29 cellular contexts compared by ENCODE assay signal in genomic region chr1:109816975-109817535, GRCh38. TPM values are rescaled to one million over a fixed set of nuclear protein-coding genes. Genes with fewer than 3 reads are reported as not detected.
A peak's percentile ranks its signal among the peaks of the same experiment; 100 is the strongest.
DNase-seq lines count a peak whose midpoint lies in the region; ATAC-seq and TF ChIP-seq lines count a peak whose summit lies in the region.
"Had no signal": no experiment of that assay in that cellular context is flagged by ENCODE, and none has a peak within 500 bp of the region (broad histone marks: within the 10 kb centered on the region; RNA-seq: fewer than 3 reads in every experiment).

No MANE protein-coding gene starts in this region.

- ATAC-seq in DND-41 (ENCODE audit: insufficient read depth, low read depth) (no peak), GM18909 (IDR thresholded peaks at IDR 0.05; ENCODE audit: poor library complexity, unreplicated experiment) (no peak), GM18868 (IDR thresholded peaks at IDR 0.05; ENCODE audit: unreplicated experiment) (no peak), HG02623 (IDR thresholded peaks at IDR 0.05; ENCODE audit: unreplicated experiment) (no peak)
- ATAC-seq: left ventricle myocardium superior, PC-3 had no signal

- H3T11ph ChIP-seq in H9 (ENCODE audit: low read length): no peak overlapping the region

- H2BK12ac ChIP-seq in H9 (ENCODE audit: insufficient read length, low read depth, low read length): no peak overlapping the region

- intact Hi-C loops in activated T-helper 2 cell treated with anti-CD3 and anti-CD28 coated beads, Interferon-gamma antibody, Interleukin-2, Interleukin-4, amounts not matched to agents 10 μg/mL and 5 μg/mL and 100 μg/mL, durations not matched to agents 14 hours and 24 hours and 36 hours (cut with micrococcal nuclease): no loop called here

- peaks cover 61% of the 10 kb centered on the region for H3K4me1 ChIP-seq in DND-41 (ENCODE audit: insufficient read depth, low read length)
- H3K4me1 ChIP-seq in H9 (ENCODE audit: insufficient read depth, low read length): no peaks in the 10 kb centered on the region
- no peaks in the 10 kb centered on the region for H3K4me1 ChIP-seq in neural progenitor cell

- H2AK5ac ChIP-seq in H9 (ENCODE audit: insufficient read length, low read length): no peak overlapping the region

- no peak overlapping the region for H3K4me2 ChIP-seq in DND-41 (ENCODE audit: insufficient read depth, low read length)
- no peak overlapping the region for H3K4me2 ChIP-seq in H9 (ENCODE audit: insufficient read depth, insufficient read length, low read length)
- no peak overlapping the region for H3K4me2 ChIP-seq in neural progenitor cell
- H3K4me2 ChIP-seq: hepatocyte had no signal

- H2BK5ac ChIP-seq in H9 (ENCODE audit: insufficient read length, low read length): no peak overlapping the region

- DNase-seq in DND-41 (peak; percentile 2), H9 (peak; percentile 14), neural progenitor cell (ENCODE audit: low spot score) (no peak), NCI-H1436 treated with DMSO at 0.1 percent for 48 hours (lab: John Stamatoyannopoulos, UW) (no peak)
- DNase-seq in activated T-helper 2 cell treated with anti-CD3 and anti-CD28 coated beads, Interferon-gamma antibody, Interleukin-2, Interleukin-4, amounts not matched to agents 10 μg/mL and 5 μg/mL and 100 μg/mL, durations not matched to agents 14 hours and 24 hours and 36 hours (ENCODE audit: low spot score): no peak
- DNase-seq: activated CD4-positive, alpha-beta memory T cell treated with anti-CD3 and anti-CD28 coated beads for 36 hours; activated CD4-positive, CD25-positive, alpha-beta regulatory T cell; activated naive CD4-positive, alpha-beta T cell; activated T-cell treated with anti-CD3 and anti-CD28 coated beads, Interleukin-2, amount 50 U/mL, for 1 hour; esophagus squamous epithelium; immature natural killer cell; left ventricle myocardium superior; natural killer cell; NCI-H1048; PC-3; Right ventricle myocardium superior had no signal

- H3K27me3 ChIP-seq in DND-41 (ENCODE audit: insufficient read depth, low read length, poor library complexity) (no peaks in the 10 kb centered on the region), H9 (ENCODE audit: insufficient read depth, low read length) (no peaks in the 10 kb centered on the region), neural progenitor cell (no peaks in the 10 kb centered on the region)
- H3K27me3 ChIP-seq: esophagus squamous epithelium, hepatocyte, tibial nerve had no signal

- H3K27ac ChIP-seq in DND-41 (ENCODE audit: low read length) (peak overlapping the region; percentile 96), H9 (ENCODE audit: insufficient read length, low read depth, low read length) (no peak overlapping the region), neural progenitor cell (no peak overlapping the region)
- H3K27ac ChIP-seq: C4-2B, hepatocyte, parathyroid adenoma had no signal

- H3K36me3 Mint-ChIP-seq in H9 (ENCODE audit: insufficient read depth in 1 of 3, low read depth in 3 of 3): peaks cover 3 to 7% (median 6%) of the 10 kb centered on the region in 3 experiments; a peak in 6 of 7 replicates
- peaks cover 10% of the 10 kb centered on the region for H3K36me3 Mint-ChIP-seq in activated T-helper 2 cell treated with anti-CD3 and anti-CD28 coated beads, Interferon-gamma antibody, Interleukin-2, Interleukin-4, amounts not matched to agents 10 μg/mL and 5 μg/mL and 100 μg/mL, durations not matched to agents 14 hours and 24 hours and 36 hours (ENCODE audit: low read depth)
- H3K36me3 Mint-ChIP-seq in neural progenitor cell: peaks cover 7% of the 10 kb centered on the region
- H3K36me3 Mint-ChIP-seq: natural killer cell had no signal

- no peak overlapping the region for H3K56ac ChIP-seq in H9 (ENCODE audit: insufficient read length, low read depth, low read length)

- no CpG with 5 or more reads among the region's 4 CpGs for WGBS in H9 (ENCODE audit: extremely low coverage, insufficient read length, low lambda C conversion rate)

- no peak overlapping the region for H3K4ac ChIP-seq in H9 (ENCODE audit: low read depth, low read length)

- H3K23ac ChIP-seq in H9 (ENCODE audit: insufficient read length, low read depth, low read length): no peak overlapping the region

- no peak overlapping the region for H3K18ac ChIP-seq in H9 (ENCODE audit: insufficient read length, low read depth, low read length)

- H3K79me1 ChIP-seq in H9 (ENCODE audit: insufficient read depth, low read depth, low read length, poor library complexity, severe bottlenecking): no peaks in the 10 kb centered on the region

- H3K9me3 Mint-ChIP-seq in H9 (peaks cover 8 to 16% of the 10 kb centered on the region in 2 experiments), neural progenitor cell (peaks cover 24% of the 10 kb centered on the region)
- peaks cover 9% of the 10 kb centered on the region for H3K9me3 Mint-ChIP-seq in activated T-helper 2 cell treated with anti-CD3 and anti-CD28 coated beads, Interferon-gamma antibody, Interleukin-2, Interleukin-4, amounts not matched to agents 10 μg/mL and 5 μg/mL and 100 μg/mL, durations not matched to agents 14 hours and 24 hours and 36 hours
- H3K9me3 Mint-ChIP-seq: stimulated activated naive CD8-positive, alpha-beta T cell treated with anti-CD3 and anti-CD28 coated beads, Interleukin-15, Interleukin-2, amounts not matched to agents 100 ng/mL and 50 ng/mL, for 24 hours had no signal

- H3K4me3 ChIP-seq in DND-41 (ENCODE audit: low read depth in 1 of 2, low read length in 2 of 2) (no peak overlapping the region), neural progenitor cell (no peak overlapping the region)
- H3K4me3 ChIP-seq: esophagus squamous epithelium, hepatocyte, tibial nerve had no signal

- no peaks in the 10 kb centered on the region for H3F3A ChIP-seq in neural progenitor cell (ENCODE audit: low read depth)

- H3K14ac ChIP-seq in H9 (ENCODE audit: insufficient read depth, low read length): no peak overlapping the region

- H4K8ac ChIP-seq in H9 (replicated peaks; ENCODE audit: insufficient read length, low read depth, low read length): no peak overlapping the region

- H3K27me3 Mint-ChIP-seq in H9 (ENCODE audit: low read depth): no peaks in the 10 kb centered on the region; the same call in 1 of the 2 replicates
- H3K27me3 Mint-ChIP-seq in activated T-helper 2 cell treated with anti-CD3 and anti-CD28 coated beads, Interferon-gamma antibody, Interleukin-2, Interleukin-4, amounts not matched to agents 10 μg/mL and 5 μg/mL and 100 μg/mL, durations not matched to agents 14 hours and 24 hours and 36 hours (ENCODE audit: low read depth): no peaks in the 10 kb centered on the region
- peaks cover 7% of the 10 kb centered on the region for H3K27me3 Mint-ChIP-seq in neural progenitor cell (ENCODE audit: insufficient read depth, low read depth)
- H3K27me3 Mint-ChIP-seq: activated CD4-positive, alpha-beta memory T cell treated with anti-CD3 and anti-CD28 coated beads for 36 hours; stimulated activated naive CD8-positive, alpha-beta T cell treated with anti-CD3 and anti-CD28 coated beads, Interleukin-15, Interleukin-2, amounts not matched to agents 100 ng/mL and 50 ng/mL, for 24 hours had no signal

- H3K9me3 ChIP-seq in DND-41 (ENCODE audit: insufficient read depth, low read length, severe bottlenecking) (peaks cover 6% of the 10 kb centered on the region), H9 (ENCODE audit: control insufficient read depth, low read depth, low read length) (no peaks in the 10 kb centered on the region), neural progenitor cell (ENCODE audit: low read depth) (no peaks in the 10 kb centered on the region)

- no peak overlapping the region for H2BK15ac ChIP-seq in H9 (ENCODE audit: low read depth, low read length)

- H3K9ac ChIP-seq in DND-41 (ENCODE audit: low read depth, low read length) (no peak overlapping the region), H9 (ENCODE audit: extremely low read depth, insufficient read length, low read length) (no peak overlapping the region), neural progenitor cell (no peak overlapping the region)
- H3K9ac ChIP-seq: parathyroid adenoma had no signal

- no peak for TF ChIP-seq CTCF in DND-41 (IDR thresholded peaks at IDR 0.05; ENCODE audit: borderline replicate concordance, extremely low read depth, low read length, poor library complexity, severe bottlenecking)
- no peak for TF ChIP-seq CTCF in H9 (conservative IDR thresholded peaks at IDR 0.05)
- TF ChIP-seq CTCF in neural progenitor cell (IDR thresholded peaks at IDR 0.05): no peak

- H3K4me1 Mint-ChIP-seq in H9 (peaks cover 3 to 5% of the 10 kb centered on the region in 2 experiments), neural progenitor cell (peaks cover 41% of the 10 kb centered on the region)
- H3K4me1 Mint-ChIP-seq in activated T-helper 2 cell treated with anti-CD3 and anti-CD28 coated beads, Interferon-gamma antibody, Interleukin-2, Interleukin-4, amounts not matched to agents 10 μg/mL and 5 μg/mL and 100 μg/mL, durations not matched to agents 14 hours and 24 hours and 36 hours (ENCODE audit: low read depth): peaks cover 44% of the 10 kb centered on the region
- H3K4me1 Mint-ChIP-seq: immature natural killer cell, natural killer cell had no signal

- no peak overlapping the region for H4K91ac ChIP-seq in H9 (ENCODE audit: insufficient read length, low read depth, low read length)

- H2BK120ac ChIP-seq in H9 (ENCODE audit: low read depth, low read length, poor library complexity, severe bottlenecking): no peak overlapping the region

- H3K4me3 Mint-ChIP-seq in H9: no peak overlapping the region
- H3K4me3 Mint-ChIP-seq in activated T-helper 2 cell treated with anti-CD3 and anti-CD28 coated beads, Interferon-gamma antibody, Interleukin-2, Interleukin-4, amounts not matched to agents 10 μg/mL and 5 μg/mL and 100 μg/mL, durations not matched to agents 14 hours and 24 hours and 36 hours (ENCODE audit: low read depth): no peak overlapping the region
- H3K4me3 Mint-ChIP-seq in neural progenitor cell: peak overlapping the region; percentile 64
- H3K4me3 Mint-ChIP-seq: activated CD4-positive, alpha-beta memory T cell treated with anti-CD3 and anti-CD28 coated beads for 36 hours; immature natural killer cell; mesothelial cell of epicardium; natural killer cell; stimulated activated naive CD8-positive, alpha-beta T cell treated with anti-CD3 and anti-CD28 coated beads, Interleukin-15, Interleukin-2, amounts not matched to agents 100 ng/mL and 50 ng/mL, for 24 hours had no signal

- H4K5ac ChIP-seq in H9 (ENCODE audit: insufficient read length, low read depth, low read length): no peak overlapping the region

- H3K36me3 ChIP-seq in DND-41 (ENCODE audit: insufficient read depth, low read length) (no peaks in the 10 kb centered on the region), neural progenitor cell (no peaks in the 10 kb centered on the region)
- H3K36me3 ChIP-seq: esophagus squamous epithelium, tibial nerve had no signal

- no peak overlapping the region for H2BK20ac ChIP-seq in H9 (ENCODE audit: low read depth, low read length, poor library complexity, severe bottlenecking)

- no peak overlapping the region for H3K27ac Mint-ChIP-seq in H9
- H3K27ac Mint-ChIP-seq in activated T-helper 2 cell treated with anti-CD3 and anti-CD28 coated beads, Interferon-gamma antibody, Interleukin-2, Interleukin-4, amounts not matched to agents 10 μg/mL and 5 μg/mL and 100 μg/mL, durations not matched to agents 14 hours and 24 hours and 36 hours: peak overlapping the region; percentile 20
- H3K27ac Mint-ChIP-seq in neural progenitor cell: peak overlapping the region; percentile 82
- H3K27ac Mint-ChIP-seq: activated CD4-positive, alpha-beta memory T cell treated with anti-CD3 and anti-CD28 coated beads for 36 hours; immature natural killer cell; mesothelial cell of epicardium; natural killer cell; stimulated activated naive CD8-positive, alpha-beta T cell treated with anti-CD3 and anti-CD28 coated beads, Interleukin-15, Interleukin-2, amounts not matched to agents 100 ng/mL and 50 ng/mL, for 24 hours had no signal

- H3K79me2 ChIP-seq in DND-41 (ENCODE audit: insufficient read depth, low read length) (no peaks in the 10 kb centered on the region), H9 (ENCODE audit: insufficient read depth, low read length) (no peaks in the 10 kb centered on the region), neural progenitor cell (ENCODE audit: low read depth) (no peaks in the 10 kb centered on the region)
- H3K79me2 ChIP-seq: hepatocyte, parathyroid adenoma had no signal

- H4K20me1 ChIP-seq in DND-41 (ENCODE audit: insufficient read depth, low read length): no peaks in the 10 kb centered on the region
- H4K20me1 ChIP-seq in H9 (ENCODE audit: control insufficient read depth, insufficient read depth, insufficient read length): no peaks in the 10 kb centered on the region
- H4K20me1 ChIP-seq in neural progenitor cell (ENCODE audit: low read depth): no peaks in the 10 kb centered on the region

- H2AFZ ChIP-seq in DND-41 (ENCODE audit: low read depth, low read length) (no peak overlapping the region), H9 (ENCODE audit: low read length) (no peak overlapping the region), neural progenitor cell (replicated peaks) (no peak overlapping the region)
- H2AFZ ChIP-seq: hepatocyte, parathyroid adenoma had no signal

- no peaks in the 10 kb centered on the region for H3K23me2 ChIP-seq in H9 (ENCODE audit: insufficient read length, low read depth, low read length, poor library complexity, severe bottlenecking)

RNA-seq across cellular contexts. Expression of gene EPS8L3, which starts 53.3 kb away (rescaled TPM):
- not detected in 2 replicates for total RNA-seq in H9 (2021)
- total RNA-seq in activated T-helper 2 cell treated with anti-CD3 and anti-CD28 coated beads, Interferon-gamma antibody, Interleukin-2, Interleukin-4, amounts not matched to agents 10 μg/mL and 5 μg/mL and 100 μg/mL, durations not matched to agents 14 hours and 24 hours and 36 hours: not detected in 2 replicates
- total RNA-seq in neural progenitor cell (ENCODE audit: low replicate concordance): not detected in 2 replicates
- total RNA-seq: activated CD4-positive, alpha-beta memory T cell treated with anti-CD3 and anti-CD28 coated beads for 36 hours; bronchial epithelial cell; frontal cortex; left ventricle myocardium superior; LHCN-M2; PC-3; Right ventricle myocardium superior; sciatic nerve; tibial nerve had no signal

Comparison
In these comparisons a context has a peak if more than half of its experiments do, and no peak if none do; other contexts are left out.
1. DNase-seq: peak in DND-41 (single experiment) and H9 (single experiment); none in activated T-helper 2 cell treated with anti-CD3 and anti-CD28 coated beads, Interferon-gamma antibody, Interleukin-2, Interleukin-4, amounts not matched to agents 10 μg/mL and 5 μg/mL and 100 μg/mL, durations not matched to agents 14 hours and 24 hours and 36 hours (single experiment), neural progenitor cell (single experiment) and NCI-H1436 treated with DMSO at 0.1 percent for 48 hours (single experiment).
2. H3K27ac Mint-ChIP-seq: peak in activated T-helper 2 cell treated with anti-CD3 and anti-CD28 coated beads, Interferon-gamma antibody, Interleukin-2, Interleukin-4, amounts not matched to agents 10 μg/mL and 5 μg/mL and 100 μg/mL, durations not matched to agents 14 hours and 24 hours and 36 hours (single experiment) and neural progenitor cell (single experiment); none in H9 (0 of 3).